In genomic region chr1:161709373-161709772, GRCh38 we compare ENCODE assay signal across 22 cellular contexts. TPM values are rescaled to one million over a fixed set of nuclear protein-coding genes. Genes with fewer than 3 reads are reported as not detected.
"Had no signal": no experiment of that assay in that cellular context is flagged by ENCODE, and none has a peak within 500 bp of the region (broad histone marks: within the 10 kb centered on the region; RNA-seq: fewer than 3 reads in every experiment).

No MANE protein-coding gene starts in this region.

- H3K9me3 ChIP-seq: adrenal gland, breast epithelium, gastrocnemius medialis, left lung, spleen, tibial nerve, uterus had no signal

- H3K4me1 ChIP-seq: adrenal gland, breast epithelium, gastrocnemius medialis, left lung, uterus had no signal

- H3K9me3 Mint-ChIP-seq: activated CD4-positive, alpha-beta T cell treated with anti-CD3 and anti-CD28 coated beads, Interleukin-2, amount 10 ng/mL, durations not matched to agents 7 days and 5 days; activated T-cell treated with anti-CD3 and anti-CD28 coated beads, Interleukin-2, amount 50 U/mL, for 4 hours; neural crest cell had no signal

- ATAC-seq: activated CD4-positive, CD25-positive, alpha-beta regulatory T cell treated with anti-CD3 and anti-CD28 coated beads, Interleukin-2, amount 50 U/mL, for 24 hours; activated T-cell treated with anti-CD3 and anti-CD28 coated beads, Interleukin-2, amount 50 U/mL, for 4 hours; esophagus mucosa; gastrocnemius medialis; left lung had no signal

- H3K36me3 ChIP-seq: adrenal gland, breast epithelium, gastrocnemius medialis, left lung, tibial nerve, uterus had no signal

- H3K27me3 ChIP-seq: adrenal gland, breast epithelium, gastrocnemius medialis, tibial nerve, uterus had no signal

- H3K4me3 Mint-ChIP-seq: activated CD4-positive, alpha-beta T cell treated with anti-CD3 and anti-CD28 coated beads, Interleukin-2, amount 10 ng/mL, durations not matched to agents 7 days and 5 days; activated T-cell treated with anti-CD3 and anti-CD28 coated beads, Interleukin-2, amount 50 U/mL, for 4 hours; neural crest cell had no signal

- H3K27ac Mint-ChIP-seq: activated CD4-positive, alpha-beta T cell treated with anti-CD3 and anti-CD28 coated beads, Interleukin-2, amount 10 ng/mL, durations not matched to agents 7 days and 5 days had no signal

- DNase-seq: activated CD4-positive, alpha-beta T cell treated with anti-CD3 and anti-CD28 coated beads, Interleukin-2, amount 10 ng/mL, durations not matched to agents 7 days and 5 days; activated CD8-positive, alpha-beta memory T cell treated with anti-CD3 and anti-CD28 coated beads, Interleukin-2, amount 50 U/mL, for 4 hours; activated naive CD4-positive, alpha-beta T cell treated with anti-CD3 and anti-CD28 coated beads, Interleukin-2, amount 50 U/mL, for 16 hours; activated T-cell treated with anti-CD3 and anti-CD28 coated beads, Interleukin-2, amount 50 U/mL, for 4 hours; adrenal gland; cerebellar nuclear complex; cortex of kidney; gastrocnemius medialis; head of caudate nucleus; kidney; left lung; mammary epithelial cell; retina; spleen; stimulated activated naive CD4-positive, alpha-beta T cell treated with Interleukin-2 at 50 U/mL for 16 hours; uterus had no signal

- H3K4me3 ChIP-seq: adrenal gland, breast epithelium, gastrocnemius medialis, left lung, tibial nerve, uterus had no signal

- H3K27ac ChIP-seq: adrenal gland, breast epithelium, gastrocnemius medialis, left lung, tibial nerve, uterus had no signal

- H3K4me1 Mint-ChIP-seq: activated CD4-positive, alpha-beta T cell treated with anti-CD3 and anti-CD28 coated beads, Interleukin-2, amount 10 ng/mL, durations not matched to agents 7 days and 5 days; neural crest cell had no signal

RNA-seq across cellular contexts. Expression of gene FCRLA, which starts 2.3 kb away (rescaled TPM):
- total RNA-seq: activated CD4-positive, alpha-beta T cell treated with anti-CD3 and anti-CD28 coated beads, Interleukin-2, amount 10 ng/mL, durations not matched to agents 7 days and 5 days; gastrocnemius medialis; neural crest cell had no signal

RNA-seq across cellular contexts. Expression of gene FCRLB, which starts 12.0 kb away (rescaled TPM):
- total RNA-seq: gastrocnemius medialis had no signal

RNA-seq across cellular contexts. Expression of gene FCGR2B, which starts 46.4 kb away (rescaled TPM):
- total RNA-seq: activated CD4-positive, alpha-beta T cell treated with anti-CD3 and anti-CD28 coated beads, Interleukin-2, amount 10 ng/mL, durations not matched to agents 7 days and 5 days; astrocyte; mammary epithelial cell; neural crest cell had no signal
- polyA plus RNA-seq: mammary epithelial cell had no signal
